1 cellular context compared by ENCODE assay signal in the genomic region with DNA sequence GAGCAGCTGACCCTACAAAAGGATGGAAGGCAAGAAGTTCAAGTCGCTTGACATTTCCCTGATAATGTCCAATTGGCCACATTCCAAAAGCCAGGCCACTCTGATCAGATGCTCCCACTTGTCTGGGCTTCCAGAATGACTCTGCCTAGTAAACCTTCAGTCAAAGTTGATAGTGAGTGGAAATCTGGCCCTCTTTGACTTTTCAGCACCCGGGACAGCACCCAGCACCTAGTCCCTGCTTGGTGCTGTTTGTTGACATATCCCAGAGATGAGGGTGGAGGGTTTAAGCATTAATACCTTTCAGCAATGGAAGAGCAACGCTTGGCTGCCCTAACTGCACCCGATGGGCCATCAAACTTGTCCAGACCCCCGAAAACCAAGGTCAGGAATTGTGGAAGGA.
TF ChIP-seq lines count a peak whose summit lies in the region.

No MANE protein-coding gene starts in this region.

TF ChIP-seq in WTC11, 78 proteins besides CTCF, POLR2A, EP300 and RAD21 (continued from another document):
- TF ChIP-seq, protein P1, sequence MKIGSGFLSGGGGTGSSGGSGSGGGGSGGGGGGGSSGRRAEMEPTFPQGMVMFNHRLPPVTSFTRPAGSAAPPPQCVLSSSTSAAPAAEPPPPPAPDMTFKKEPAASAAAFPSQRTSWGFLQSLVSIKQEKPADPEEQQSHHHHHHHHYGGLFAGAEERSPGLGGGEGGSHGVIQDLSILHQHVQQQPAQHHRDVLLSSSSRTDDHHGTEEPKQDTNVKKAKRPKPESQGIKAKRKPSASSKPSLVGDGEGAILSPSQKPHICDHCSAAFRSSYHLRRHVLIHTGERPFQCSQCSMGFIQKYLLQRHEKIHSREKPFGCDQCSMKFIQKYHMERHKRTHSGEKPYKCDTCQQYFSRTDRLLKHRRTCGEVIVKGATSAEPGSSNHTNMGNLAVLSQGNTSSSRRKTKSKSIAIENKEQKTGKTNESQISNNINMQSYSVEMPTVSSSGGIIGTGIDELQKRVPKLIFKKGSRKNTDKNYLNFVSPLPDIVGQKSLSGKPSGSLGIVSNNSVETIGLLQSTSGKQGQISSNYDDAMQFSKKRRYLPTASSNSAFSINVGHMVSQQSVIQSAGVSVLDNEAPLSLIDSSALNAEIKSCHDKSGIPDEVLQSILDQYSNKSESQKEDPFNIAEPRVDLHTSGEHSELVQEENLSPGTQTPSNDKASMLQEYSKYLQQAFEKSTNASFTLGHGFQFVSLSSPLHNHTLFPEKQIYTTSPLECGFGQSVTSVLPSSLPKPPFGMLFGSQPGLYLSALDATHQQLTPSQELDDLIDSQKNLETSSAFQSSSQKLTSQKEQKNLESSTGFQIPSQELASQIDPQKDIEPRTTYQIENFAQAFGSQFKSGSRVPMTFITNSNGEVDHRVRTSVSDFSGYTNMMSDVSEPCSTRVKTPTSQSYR (CRISPR knock-in tag; IDR thresholded peaks at IDR 0.05) = 0 out of 2 replicates have a peak, but pooled peaks have one; percentile 57
- TF ChIP-seq, protein P2, sequence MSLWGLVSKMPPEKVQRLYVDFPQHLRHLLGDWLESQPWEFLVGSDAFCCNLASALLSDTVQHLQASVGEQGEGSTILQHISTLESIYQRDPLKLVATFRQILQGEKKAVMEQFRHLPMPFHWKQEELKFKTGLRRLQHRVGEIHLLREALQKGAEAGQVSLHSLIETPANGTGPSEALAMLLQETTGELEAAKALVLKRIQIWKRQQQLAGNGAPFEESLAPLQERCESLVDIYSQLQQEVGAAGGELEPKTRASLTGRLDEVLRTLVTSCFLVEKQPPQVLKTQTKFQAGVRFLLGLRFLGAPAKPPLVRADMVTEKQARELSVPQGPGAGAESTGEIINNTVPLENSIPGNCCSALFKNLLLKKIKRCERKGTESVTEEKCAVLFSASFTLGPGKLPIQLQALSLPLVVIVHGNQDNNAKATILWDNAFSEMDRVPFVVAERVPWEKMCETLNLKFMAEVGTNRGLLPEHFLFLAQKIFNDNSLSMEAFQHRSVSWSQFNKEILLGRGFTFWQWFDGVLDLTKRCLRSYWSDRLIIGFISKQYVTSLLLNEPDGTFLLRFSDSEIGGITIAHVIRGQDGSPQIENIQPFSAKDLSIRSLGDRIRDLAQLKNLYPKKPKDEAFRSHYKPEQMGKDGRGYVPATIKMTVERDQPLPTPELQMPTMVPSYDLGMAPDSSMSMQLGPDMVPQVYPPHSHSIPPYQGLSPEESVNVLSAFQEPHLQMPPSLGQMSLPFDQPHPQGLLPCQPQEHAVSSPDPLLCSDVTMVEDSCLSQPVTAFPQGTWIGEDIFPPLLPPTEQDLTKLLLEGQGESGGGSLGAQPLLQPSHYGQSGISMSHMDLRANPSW (CRISPR knock-in tag; conservative IDR thresholded peaks at IDR 0.05; ENCODE audit: low read depth) = no peak
- TF ChIP-seq TEAD4 (CRISPR knock-in tag; IDR thresholded peaks at IDR 0.05) (0 out of 2 replicates have a peak, but pooled peaks have one; percentile 48), ZNF425 (CRISPR knock-in tag; conservative IDR thresholded peaks at IDR 0.05) (no peak), PRRX2 (CRISPR knock-in tag; IDR thresholded peaks at IDR 0.05) (no peak), SMAD4 (CRISPR knock-in tag; IDR thresholded peaks at IDR 0.05) (no peak)
- TF ChIP-seq, protein P3, sequence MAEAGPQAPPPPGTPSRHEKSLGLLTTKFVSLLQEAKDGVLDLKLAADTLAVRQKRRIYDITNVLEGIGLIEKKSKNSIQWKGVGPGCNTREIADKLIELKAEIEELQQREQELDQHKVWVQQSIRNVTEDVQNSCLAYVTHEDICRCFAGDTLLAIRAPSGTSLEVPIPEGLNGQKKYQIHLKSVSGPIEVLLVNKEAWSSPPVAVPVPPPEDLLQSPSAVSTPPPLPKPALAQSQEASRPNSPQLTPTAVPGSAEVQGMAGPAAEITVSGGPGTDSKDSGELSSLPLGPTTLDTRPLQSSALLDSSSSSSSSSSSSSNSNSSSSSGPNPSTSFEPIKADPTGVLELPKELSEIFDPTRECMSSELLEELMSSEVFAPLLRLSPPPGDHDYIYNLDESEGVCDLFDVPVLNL (CRISPR knock-in tag; IDR thresholded peaks at IDR 0.05; ENCODE audit: borderline replicate concordance, low read depth) = 0 out of 2 replicates have a peak, but pooled peaks have one; percentile 56
- TF ChIP-seq, protein P4, sequence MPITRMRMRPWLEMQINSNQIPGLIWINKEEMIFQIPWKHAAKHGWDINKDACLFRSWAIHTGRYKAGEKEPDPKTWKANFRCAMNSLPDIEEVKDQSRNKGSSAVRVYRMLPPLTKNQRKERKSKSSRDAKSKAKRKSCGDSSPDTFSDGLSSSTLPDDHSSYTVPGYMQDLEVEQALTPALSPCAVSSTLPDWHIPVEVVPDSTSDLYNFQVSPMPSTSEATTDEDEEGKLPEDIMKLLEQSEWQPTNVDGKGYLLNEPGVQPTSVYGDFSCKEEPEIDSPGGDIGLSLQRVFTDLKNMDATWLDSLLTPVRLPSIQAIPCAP (CRISPR knock-in tag; IDR thresholded peaks at IDR 0.05) = 0 out of 2 replicates have a peak, but pooled peaks have one; percentile 24
